2 cellular contexts compared by ENCODE assay signal in the genomic region with DNA sequence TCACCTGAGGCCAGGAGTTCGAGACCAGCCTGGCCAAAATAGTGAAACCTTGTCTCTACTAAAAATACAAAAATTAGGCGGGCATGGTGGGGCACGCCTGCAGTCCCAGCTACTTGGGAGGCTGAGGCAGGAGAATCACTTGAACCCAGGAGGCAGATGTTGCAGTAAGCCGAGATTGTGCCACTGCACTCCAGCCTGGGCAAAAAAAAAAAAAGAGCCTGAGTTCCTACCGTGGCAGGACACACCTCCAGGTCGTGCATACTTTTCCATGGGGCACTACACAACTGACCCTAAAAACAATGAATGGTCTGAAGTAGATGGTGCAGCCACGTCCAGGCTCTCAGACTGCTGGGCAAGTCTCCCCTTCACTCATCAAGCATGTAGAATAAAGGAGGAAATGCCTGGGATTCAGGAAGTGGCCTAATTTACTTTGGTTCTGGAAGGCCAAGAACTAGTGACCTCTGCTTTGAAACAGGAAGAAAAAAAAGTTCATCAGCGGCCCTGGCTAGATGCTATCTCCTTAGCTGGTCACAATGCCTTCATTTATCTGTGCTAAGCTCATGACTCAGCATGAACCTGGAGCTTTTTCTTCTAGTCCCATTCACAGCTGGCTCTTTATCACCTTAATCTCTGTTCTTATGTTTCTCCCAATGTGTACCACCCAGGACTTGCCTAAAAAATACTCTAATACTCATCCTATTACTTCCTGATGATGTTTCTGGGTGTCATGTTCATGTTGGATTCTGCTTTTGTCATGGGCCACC.
TF ChIP-seq lines count a peak whose summit lies in the region.

No MANE protein-coding gene starts in this region.

TF ChIP-seq in K562, 482 proteins besides CTCF, POLR2A, EP300 and RAD21 (continued from another document and continues in another):
- TF ChIP-seq, protein P1, sequence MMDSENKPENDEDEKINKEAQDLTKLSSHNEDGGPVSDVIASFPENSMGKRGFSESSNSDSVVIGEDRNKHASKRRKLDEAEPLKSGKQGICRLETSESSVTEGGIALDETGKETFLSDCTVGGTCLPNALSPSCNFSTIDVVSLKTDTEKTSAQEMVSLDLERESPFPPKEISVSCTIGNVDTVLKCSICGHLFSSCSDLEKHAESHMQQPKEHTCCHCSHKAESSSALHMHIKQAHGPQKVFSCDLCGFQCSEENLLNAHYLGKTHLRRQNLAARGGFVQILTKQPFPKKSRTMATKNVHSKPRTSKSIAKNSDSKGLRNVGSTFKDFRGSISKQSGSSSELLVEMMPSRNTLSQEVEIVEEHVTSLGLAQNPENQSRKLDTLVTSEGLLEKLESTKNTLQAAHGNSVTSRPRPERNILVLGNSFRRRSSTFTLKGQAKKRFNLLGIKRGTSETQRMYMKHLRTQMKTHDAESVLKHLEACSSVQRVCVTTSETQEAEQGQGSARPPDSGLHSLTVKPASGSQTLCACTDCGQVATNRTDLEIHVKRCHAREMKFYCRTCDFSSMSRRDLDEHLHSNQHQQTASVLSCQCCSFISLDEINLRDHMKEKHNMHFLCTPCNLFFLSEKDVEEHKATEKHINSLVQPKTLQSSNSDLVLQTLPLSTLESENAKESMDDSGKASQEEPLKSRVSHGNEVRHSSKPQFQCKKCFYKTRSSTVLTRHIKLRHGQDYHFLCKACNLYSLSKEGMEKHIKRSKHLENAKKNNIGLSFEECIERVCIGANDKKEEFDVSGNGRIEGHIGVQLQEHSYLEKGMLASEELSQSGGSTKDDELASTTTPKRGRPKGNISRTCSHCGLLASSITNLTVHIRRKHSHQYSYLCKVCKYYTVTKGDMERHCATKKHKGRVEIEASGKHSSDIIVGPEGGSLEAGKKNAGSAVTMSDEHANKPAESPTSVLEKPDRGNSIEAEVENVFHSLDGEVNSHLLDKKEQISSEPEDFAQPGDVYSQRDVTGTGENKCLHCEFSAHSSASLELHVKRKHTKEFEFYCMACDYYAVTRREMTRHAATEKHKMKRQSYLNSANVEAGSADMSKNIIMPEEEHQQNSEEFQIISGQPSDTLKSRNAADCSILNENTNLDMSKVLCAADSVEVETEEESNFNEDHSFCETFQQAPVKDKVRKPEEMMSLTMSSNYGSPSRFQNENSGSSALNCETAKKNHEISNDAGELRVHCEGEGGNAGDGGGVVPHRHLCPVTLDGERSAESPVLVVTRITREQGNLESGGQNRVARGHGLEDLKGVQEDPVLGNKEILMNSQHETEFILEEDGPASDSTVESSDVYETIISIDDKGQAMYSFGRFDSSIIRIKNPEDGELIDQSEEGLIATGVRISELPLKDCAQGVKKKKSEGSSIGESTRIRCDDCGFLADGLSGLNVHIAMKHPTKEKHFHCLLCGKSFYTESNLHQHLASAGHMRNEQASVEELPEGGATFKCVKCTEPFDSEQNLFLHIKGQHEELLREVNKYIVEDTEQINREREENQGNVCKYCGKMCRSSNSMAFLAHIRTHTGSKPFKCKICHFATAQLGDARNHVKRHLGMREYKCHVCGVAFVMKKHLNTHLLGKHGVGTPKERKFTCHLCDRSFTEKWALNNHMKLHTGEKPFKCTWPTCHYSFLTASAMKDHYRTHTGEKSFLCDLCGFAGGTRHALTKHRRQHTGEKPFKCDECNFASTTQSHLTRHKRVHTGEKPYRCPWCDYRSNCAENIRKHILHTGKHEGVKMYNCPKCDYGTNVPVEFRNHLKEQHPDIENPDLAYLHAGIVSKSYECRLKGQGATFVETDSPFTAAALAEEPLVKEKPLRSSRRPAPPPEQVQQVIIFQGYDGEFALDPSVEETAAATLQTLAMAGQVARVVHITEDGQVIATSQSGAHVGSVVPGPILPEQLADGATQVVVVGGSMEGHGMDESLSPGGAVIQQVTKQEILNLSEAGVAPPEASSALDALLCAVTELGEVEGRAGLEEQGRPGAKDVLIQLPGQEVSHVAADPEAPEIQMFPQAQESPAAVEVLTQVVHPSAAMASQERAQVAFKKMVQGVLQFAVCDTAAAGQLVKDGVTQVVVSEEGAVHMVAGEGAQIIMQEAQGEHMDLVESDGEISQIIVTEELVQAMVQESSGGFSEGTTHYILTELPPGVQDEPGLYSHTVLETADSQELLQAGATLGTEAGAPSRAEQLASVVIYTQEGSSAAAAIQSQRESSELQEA (IDR thresholded peaks at IDR 0.05; ENCODE audit: low read depth) = no peak
- TF ChIP-seq PHF8 (IDR thresholded peaks at IDR 0.05; ENCODE audit: borderline replicate concordance, low read length) (no peak), HLTF (IDR thresholded peaks at IDR 0.05) (no peak), GTF2F1 (IDR thresholded peaks at IDR 0.05; ENCODE audit: low read depth, low read length) (no peak), FOXP1 (CRISPR knock-in tag; IDR thresholded peaks at IDR 0.05) (no peak), ZFPM2 (CRISPR knock-in tag; IDR thresholded peaks at IDR 0.05) (no peak), SRF (CRISPR knock-in tag; IDR thresholded peaks at IDR 0.05) (no peak), ZNF395 (CRISPR knock-in tag; IDR thresholded peaks at IDR 0.05) (peak; percentile 83), TEAD1 (CRISPR knock-in tag; IDR thresholded peaks at IDR 0.05) (no peak), SIN3B (IDR thresholded peaks at IDR 0.05; ENCODE audit: low read depth) (no peak), USF1 (CRISPR knock-in tag; IDR thresholded peaks at IDR 0.05) (no peak), FOXK1 (CRISPR knock-in tag; IDR thresholded peaks at IDR 0.05; ENCODE audit: borderline replicate concordance) (no peak)
- TF ChIP-seq, protein P2, sequence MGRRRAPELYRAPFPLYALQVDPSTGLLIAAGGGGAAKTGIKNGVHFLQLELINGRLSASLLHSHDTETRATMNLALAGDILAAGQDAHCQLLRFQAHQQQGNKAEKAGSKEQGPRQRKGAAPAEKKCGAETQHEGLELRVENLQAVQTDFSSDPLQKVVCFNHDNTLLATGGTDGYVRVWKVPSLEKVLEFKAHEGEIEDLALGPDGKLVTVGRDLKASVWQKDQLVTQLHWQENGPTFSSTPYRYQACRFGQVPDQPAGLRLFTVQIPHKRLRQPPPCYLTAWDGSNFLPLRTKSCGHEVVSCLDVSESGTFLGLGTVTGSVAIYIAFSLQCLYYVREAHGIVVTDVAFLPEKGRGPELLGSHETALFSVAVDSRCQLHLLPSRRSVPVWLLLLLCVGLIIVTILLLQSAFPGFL (CRISPR knock-in tag; IDR thresholded peaks at IDR 0.05) = no peak

TF ChIP-seq in HepG2, 621 proteins besides CTCF, POLR2A, EP300 and RAD21 (continued from another document and continues in another):
- TF ChIP-seq, protein P3, sequence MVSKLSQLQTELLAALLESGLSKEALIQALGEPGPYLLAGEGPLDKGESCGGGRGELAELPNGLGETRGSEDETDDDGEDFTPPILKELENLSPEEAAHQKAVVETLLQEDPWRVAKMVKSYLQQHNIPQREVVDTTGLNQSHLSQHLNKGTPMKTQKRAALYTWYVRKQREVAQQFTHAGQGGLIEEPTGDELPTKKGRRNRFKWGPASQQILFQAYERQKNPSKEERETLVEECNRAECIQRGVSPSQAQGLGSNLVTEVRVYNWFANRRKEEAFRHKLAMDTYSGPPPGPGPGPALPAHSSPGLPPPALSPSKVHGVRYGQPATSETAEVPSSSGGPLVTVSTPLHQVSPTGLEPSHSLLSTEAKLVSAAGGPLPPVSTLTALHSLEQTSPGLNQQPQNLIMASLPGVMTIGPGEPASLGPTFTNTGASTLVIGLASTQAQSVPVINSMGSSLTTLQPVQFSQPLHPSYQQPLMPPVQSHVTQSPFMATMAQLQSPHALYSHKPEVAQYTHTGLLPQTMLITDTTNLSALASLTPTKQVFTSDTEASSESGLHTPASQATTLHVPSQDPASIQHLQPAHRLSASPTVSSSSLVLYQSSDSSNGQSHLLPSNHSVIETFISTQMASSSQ (IDR thresholded peaks at IDR 0.05; ENCODE audit: low read depth) = 0 out of 2 replicates have a peak, but pooled peaks have one; percentile 52
- TF ChIP-seq, protein P3 (CRISPR knock-in tag; IDR thresholded peaks at IDR 0.05; ENCODE audit: borderline replicate concordance) = peak; percentile 86; the same call in 1 of the 2 replicates
- TF ChIP-seq ZNF629 (CRISPR knock-in tag; conservative IDR thresholded peaks at IDR 0.05) = no peak; the same call in 1 of the 2 replicates
- TF ChIP-seq, protein P4, sequence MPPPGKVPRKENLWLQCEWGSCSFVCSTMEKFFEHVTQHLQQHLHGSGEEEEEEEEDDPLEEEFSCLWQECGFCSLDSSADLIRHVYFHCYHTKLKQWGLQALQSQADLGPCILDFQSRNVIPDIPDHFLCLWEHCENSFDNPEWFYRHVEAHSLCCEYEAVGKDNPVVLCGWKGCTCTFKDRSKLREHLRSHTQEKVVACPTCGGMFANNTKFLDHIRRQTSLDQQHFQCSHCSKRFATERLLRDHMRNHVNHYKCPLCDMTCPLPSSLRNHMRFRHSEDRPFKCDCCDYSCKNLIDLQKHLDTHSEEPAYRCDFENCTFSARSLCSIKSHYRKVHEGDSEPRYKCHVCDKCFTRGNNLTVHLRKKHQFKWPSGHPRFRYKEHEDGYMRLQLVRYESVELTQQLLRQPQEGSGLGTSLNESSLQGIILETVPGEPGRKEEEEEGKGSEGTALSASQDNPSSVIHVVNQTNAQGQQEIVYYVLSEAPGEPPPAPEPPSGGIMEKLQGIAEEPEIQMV (CRISPR knock-in tag; IDR thresholded peaks at IDR 0.05; ENCODE audit: low read depth) = 0 out of 2 replicates have a peak, but pooled peaks have one; percentile 43
- TF ChIP-seq ZBTB38 (CRISPR knock-in tag; IDR thresholded peaks at IDR 0.05) = no peak
- TF ChIP-seq, protein P5, sequence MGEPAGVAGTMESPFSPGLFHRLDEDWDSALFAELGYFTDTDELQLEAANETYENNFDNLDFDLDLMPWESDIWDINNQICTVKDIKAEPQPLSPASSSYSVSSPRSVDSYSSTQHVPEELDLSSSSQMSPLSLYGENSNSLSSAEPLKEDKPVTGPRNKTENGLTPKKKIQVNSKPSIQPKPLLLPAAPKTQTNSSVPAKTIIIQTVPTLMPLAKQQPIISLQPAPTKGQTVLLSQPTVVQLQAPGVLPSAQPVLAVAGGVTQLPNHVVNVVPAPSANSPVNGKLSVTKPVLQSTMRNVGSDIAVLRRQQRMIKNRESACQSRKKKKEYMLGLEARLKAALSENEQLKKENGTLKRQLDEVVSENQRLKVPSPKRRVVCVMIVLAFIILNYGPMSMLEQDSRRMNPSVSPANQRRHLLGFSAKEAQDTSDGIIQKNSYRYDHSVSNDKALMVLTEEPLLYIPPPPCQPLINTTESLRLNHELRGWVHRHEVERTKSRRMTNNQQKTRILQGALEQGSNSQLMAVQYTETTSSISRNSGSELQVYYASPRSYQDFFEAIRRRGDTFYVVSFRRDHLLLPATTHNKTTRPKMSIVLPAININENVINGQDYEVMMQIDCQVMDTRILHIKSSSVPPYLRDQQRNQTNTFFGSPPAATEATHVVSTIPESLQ (CRISPR knock-in tag; conservative IDR thresholded peaks at IDR 0.05) = no peak
- 0 out of 2 replicates have a peak, but pooled peaks have one; percentile 35 for TF ChIP-seq ARNT2 (CRISPR knock-in tag; IDR thresholded peaks at IDR 0.05; ENCODE audit: low read depth)
- peak; percentile 52 for TF ChIP-seq DRAP1 (CRISPR knock-in tag; IDR thresholded peaks at IDR 0.05)
- TF ChIP-seq FOXO1 (CRISPR knock-in tag; IDR thresholded peaks at IDR 0.05) = peak; percentile 80
- TF ChIP-seq SMARCC2 (IDR thresholded peaks at IDR 0.05) = no peak
- no peak for TF ChIP-seq CSRNP2 (CRISPR knock-in tag; conservative IDR thresholded peaks at IDR 0.05; ENCODE audit: low read depth)
- 0 out of 2 replicates have a peak, but pooled peaks have one; percentile 29 for TF ChIP-seq ZNF782 (CRISPR knock-in tag; IDR thresholded peaks at IDR 0.05; ENCODE audit: borderline replicate concordance)
- TF ChIP-seq, protein P6, sequence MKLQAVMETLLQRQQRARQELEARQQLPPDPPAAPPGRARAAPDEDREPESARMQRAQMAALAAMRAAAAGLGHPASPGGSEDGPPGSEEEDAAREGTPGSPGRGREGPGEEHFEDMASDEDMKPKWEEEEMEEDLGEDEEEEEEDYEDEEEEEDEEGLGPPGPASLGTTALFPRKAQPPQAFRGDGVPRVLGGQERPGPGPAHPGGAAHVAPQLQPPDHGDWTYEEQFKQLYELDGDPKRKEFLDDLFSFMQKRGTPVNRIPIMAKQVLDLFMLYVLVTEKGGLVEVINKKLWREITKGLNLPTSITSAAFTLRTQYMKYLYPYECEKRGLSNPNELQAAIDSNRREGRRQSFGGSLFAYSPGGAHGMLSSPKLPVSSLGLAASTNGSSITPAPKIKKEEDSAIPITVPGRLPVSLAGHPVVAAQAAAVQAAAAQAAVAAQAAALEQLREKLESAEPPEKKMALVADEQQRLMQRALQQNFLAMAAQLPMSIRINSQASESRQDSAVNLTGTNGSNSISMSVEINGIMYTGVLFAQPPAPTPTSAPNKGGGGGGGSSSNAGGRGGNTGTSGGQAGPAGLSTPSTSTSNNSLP (IDR thresholded peaks at IDR 0.05; ENCODE audit: low read depth, low read length) = peak; percentile 54; the same call in 1 of the 2 replicates
- no peak for TF ChIP-seq SMC3 (IDR thresholded peaks at IDR 0.05; ENCODE audit: low read length)
- no peak for TF ChIP-seq CHD2 (IDR thresholded peaks at IDR 0.05; ENCODE audit: low read depth, low read length)
- TF ChIP-seq ETV6 (CRISPR knock-in tag; conservative IDR thresholded peaks at IDR 0.05) = peak; percentile 98; the same call in 1 of the 2 replicates
- no peak for TF ChIP-seq FOXM1 (CRISPR knock-in tag; IDR thresholded peaks at IDR 0.05)
- TF ChIP-seq SOX13 (IDR thresholded peaks at IDR 0.05) = peak; percentile 88
- TF ChIP-seq SOX13 (CRISPR knock-in tag; conservative IDR thresholded peaks at IDR 0.05 in 1 of 2, IDR thresholded peaks at IDR 0.05 in 1 of 2) = peak in 1 of 2 experiments; percentile 95; a peak in 2 of 4 replicates
- TF ChIP-seq ZFAT (CRISPR knock-in tag; conservative IDR thresholded peaks at IDR 0.05) = no peak
- no peak for TF ChIP-seq ZNF367 (CRISPR knock-in tag; IDR thresholded peaks at IDR 0.05; ENCODE audit: borderline replicate concordance)
- no peak; the same call in 1 of the 2 replicates for TF ChIP-seq KMT2B (CRISPR knock-in tag; IDR thresholded peaks at IDR 0.05)
- no peak for TF ChIP-seq CCDC6 (CRISPR knock-in tag; IDR thresholded peaks at IDR 0.05)
- TF ChIP-seq RFX1 (IDR thresholded peaks at IDR 0.05) = no peak
